ENCODE assay signal across 8 cellular contexts in the genomic region with DNA sequence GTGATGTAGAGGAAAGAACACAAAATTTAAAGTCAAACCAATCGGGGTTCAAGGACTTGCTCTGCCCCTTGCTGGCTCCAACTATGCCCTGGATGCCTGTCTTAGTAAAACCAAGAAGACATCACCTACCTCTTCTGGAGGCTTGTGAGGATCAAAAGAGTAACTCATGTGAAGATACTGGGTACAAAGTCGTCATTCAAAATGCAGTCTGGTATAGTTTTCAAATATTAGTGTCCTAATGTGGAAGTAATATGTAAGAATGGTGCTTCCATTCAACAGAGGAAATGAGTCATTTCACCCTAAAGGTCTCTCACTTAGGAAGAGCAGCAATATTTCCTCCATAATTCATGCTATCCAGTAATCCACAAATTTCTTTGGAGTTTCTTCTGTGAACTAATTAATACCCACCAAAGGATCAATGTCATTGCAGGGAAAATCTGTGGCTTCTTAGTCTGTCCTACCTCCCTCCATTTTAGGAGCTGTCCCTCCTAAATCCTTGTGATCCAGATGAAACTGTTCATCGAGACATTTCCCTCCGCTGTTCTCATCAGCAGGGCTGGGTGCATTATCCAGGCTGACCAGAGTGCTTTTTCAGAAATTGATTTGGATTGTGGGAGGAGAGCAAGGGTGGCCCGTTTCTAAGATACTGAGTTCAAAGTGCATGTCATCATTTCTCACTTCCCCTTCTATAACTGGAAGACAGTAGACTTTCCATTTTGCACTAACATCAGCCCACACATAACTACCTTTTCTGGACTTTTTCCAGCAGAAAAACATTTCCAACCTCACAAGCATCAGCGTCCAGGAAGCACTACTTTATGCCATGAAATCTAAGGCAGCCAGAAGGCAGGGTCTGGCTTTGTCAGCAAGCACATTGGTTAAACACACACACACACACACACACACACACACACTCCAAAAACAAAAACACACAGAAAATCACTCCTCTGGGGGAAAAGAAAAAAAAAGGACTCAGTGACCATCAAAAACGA.
DNase-seq lines count a peak whose midpoint lies in the region; ATAC-seq and TF ChIP-seq lines count a peak whose summit lies in the region.

No MANE protein-coding gene starts in this region.

- no peak overlapping the region for H2AFZ ChIP-seq in OCI-LY1 (ENCODE audit: low read length)

- H3K4me3 Mint-ChIP-seq in activated T-cell treated with anti-CD3 and anti-CD28 coated beads, Interleukin-2, amount 50 U/mL, for 24 hours, result peak overlapping the region; percentile 67

- peak overlapping the region; percentile 95 for H3K27ac ChIP-seq in OCI-LY1 (ENCODE audit: low read depth, low read length, poor library complexity, severe bottlenecking)

- peak overlapping the region; percentile 41; the same call in 1 of the 2 replicates for H3K9ac ChIP-seq in OCI-LY1 (ENCODE audit: low read length)

- no peaks in the 10 kb centered on the region for H3K27me3 Mint-ChIP-seq in activated T-cell treated with anti-CD3 and anti-CD28 coated beads, Interleukin-2, amount 50 U/mL, for 24 hours

- no peak for DNase-seq in activated T-cell treated with anti-CD3 and anti-CD28 coated beads, Interleukin-2, amount 50 U/mL, for 24 hours
- no peak for DNase-seq in activated T-cell treated with anti-CD3 and anti-CD28 coated beads, Interleukin-2, amount 50 U/mL, for 1 hour
- DNase-seq in germinal center (ENCODE audit: low spot score) (peak; percentile 50), HT-29 (ENCODE audit: low spot score) (no peak), retina (no peak)
- DNase-seq in stimulated activated naive CD4-positive, alpha-beta T cell treated with Interleukin-2 at 50 U/mL for 16 hours (lab: John Stamatoyannopoulos, UW), result no peak

- H3K36me3 ChIP-seq in OCI-LY1 (ENCODE audit: insufficient read depth, low read length), result no peaks in the 10 kb centered on the region

- H3K36me3 Mint-ChIP-seq in activated T-cell treated with anti-CD3 and anti-CD28 coated beads, Interleukin-2, amount 50 U/mL, for 24 hours (ENCODE audit: low read depth), result peaks cover 19% of the 10 kb centered on the region

- no peaks in the 10 kb centered on the region for H3F3A ChIP-seq in OCI-LY1 (ENCODE audit: insufficient read depth, low read length)

- H3K27me3 ChIP-seq in OCI-LY1 (ENCODE audit: insufficient read depth, low read length), result no peaks in the 10 kb centered on the region

- no peaks in the 10 kb centered on the region for H3K9me2 ChIP-seq in OCI-LY1 (ENCODE audit: low read depth, low read length)

- peak overlapping the region; percentile 6 for H3K4me3 ChIP-seq in OCI-LY1 (ENCODE audit: low read depth, low read length, poor library complexity, severe bottlenecking)

- H3K79me2 ChIP-seq in OCI-LY1 (ENCODE audit: insufficient read depth, low read length), result no peaks in the 10 kb centered on the region; the same call in 1 of the 2 replicates

- peak overlapping the region; percentile 97 for H3K27ac Mint-ChIP-seq in activated T-cell treated with anti-CD3 and anti-CD28 coated beads, Interleukin-2, amount 50 U/mL, for 24 hours

- TF ChIP-seq CTCF in OCI-LY1 (IDR thresholded peaks at IDR 0.05; ENCODE audit: low read length), result no peak

- no peaks in the 10 kb centered on the region for H3K9me3 ChIP-seq in OCI-LY1 (ENCODE audit: low read length)

- no peaks in the 10 kb centered on the region for H3K9me3 Mint-ChIP-seq in activated T-cell treated with anti-CD3 and anti-CD28 coated beads, Interleukin-2, amount 50 U/mL, for 24 hours

- peak overlapping the region; percentile 58 for H3K4me2 ChIP-seq in OCI-LY1 (ENCODE audit: low read length)

- peaks cover 72% of the 10 kb centered on the region for H3K4me1 ChIP-seq in OCI-LY1 (ENCODE audit: insufficient read depth, low read length, severe bottlenecking)

- peak; percentile 67 for ATAC-seq in HG02884 (IDR thresholded peaks at IDR 0.05; ENCODE audit: unreplicated experiment)

- no peaks in the 10 kb centered on the region for H4K20me1 ChIP-seq in OCI-LY1 (ENCODE audit: insufficient read depth, low read length)

- H3K4me1 Mint-ChIP-seq in activated T-cell treated with anti-CD3 and anti-CD28 coated beads, Interleukin-2, amount 50 U/mL, for 24 hours (ENCODE audit: low read depth), result peaks cover 90% of the 10 kb centered on the region
